9 cellular contexts compared by ENCODE assay signal in genomic region chr4:54099959-54100606, GRCh38. TPM values are rescaled to one million over a fixed set of nuclear protein-coding genes. Genes with fewer than 3 reads are reported as not detected.
DNase-seq lines count a peak whose midpoint lies in the region; ATAC-seq and TF ChIP-seq lines count a peak whose summit lies in the region.
"Had no signal": no experiment of that assay in that cellular context is flagged by ENCODE, and none has a peak within 500 bp of the region (broad histone marks: within the 10 kb centered on the region; RNA-seq: fewer than 3 reads in every experiment).

Gene GSX2 (plus strand): TSS chr4:54100163. CDS start chr4:54100345, 182 bp downstream.

- H3K36me3 ChIP-seq in NT2/D1 (ENCODE audit: insufficient read depth, insufficient read length, low read length) (no peaks in the 10 kb centered on the region), osteoblast (ENCODE audit: insufficient read depth, low read length) (no peaks in the 10 kb centered on the region), mucosa of descending colon (ENCODE audit: low read depth) (no peaks in the 10 kb centered on the region)

- TF ChIP-seq CTCF in osteoblast (IDR thresholded peaks at IDR 0.05; ENCODE audit: extremely low read depth, low read depth, low read length) = no peak
- no peak for TF ChIP-seq CTCF in mucosa of descending colon (IDR thresholded peaks at IDR 0.05)

- peak within 1 kb of the TSS; percentile 74 for H2AFZ ChIP-seq in osteoblast (ENCODE audit: low read length)

- peak; percentile 29 for DNase-seq in COLO668 (lab: John Stamatoyannopoulos, UW; ENCODE audit: unreplicated experiment)
- DNase-seq in NT2/D1 (ENCODE audit: low read depth, low spot score) = no peak
- DNase-seq in osteoblast (ENCODE audit: insufficient read length, low spot score, missing footprints) = peak; percentile 91
- no peak for DNase-seq in mucosa of descending colon
- DNase-seq in NCI-H226 = no peak
- no peak for DNase-seq in HT-29 (ENCODE audit: low spot score)

- peaks cover 1% of the 10 kb centered on the region for H3K4me1 ChIP-seq in NT2/D1 (ENCODE audit: insufficient read depth, insufficient read length)
- H3K4me1 ChIP-seq in osteoblast (ENCODE audit: insufficient read depth, low read length) = peaks cover 17% of the 10 kb centered on the region
- peaks cover 17% of the 10 kb centered on the region for H3K4me1 ChIP-seq in mucosa of descending colon (ENCODE audit: low read depth)

- H4K20me1 ChIP-seq in osteoblast (ENCODE audit: insufficient read depth, low read length) = no peaks in the 10 kb centered on the region

- no peaks in the 10 kb centered on the region for H3K79me2 ChIP-seq in osteoblast (ENCODE audit: insufficient read depth, low read length)

- peak within 1 kb of the TSS; percentile 87 for H3K4me2 ChIP-seq in osteoblast (ENCODE audit: insufficient read depth, low read length)

- H3K9ac ChIP-seq in NT2/D1 (ENCODE audit: insufficient read length, low read depth) = peak within 1 kb of the TSS; percentile 50

- H3K9me3 ChIP-seq in NT2/D1 (ENCODE audit: insufficient read depth, low read length) = no peaks in the 10 kb centered on the region
- no peaks in the 10 kb centered on the region for H3K9me3 ChIP-seq in osteoblast (ENCODE audit: low read depth, low read length)
- no peaks in the 10 kb centered on the region for H3K9me3 ChIP-seq in mucosa of descending colon

- intact Hi-C loops in mucosa of descending colon (cut with DNase I, micrococcal nuclease) = no loop called here

- ATAC-seq in esophagus mucosa = peak; percentile 13
- ATAC-seq in mucosa of descending colon = no peak
- ATAC-seq in GM19455 (IDR thresholded peaks at IDR 0.05; ENCODE audit: unreplicated experiment) = no peak
- ATAC-seq: HCT116 had no signal

- H3K4me3 ChIP-seq in NT2/D1 (ENCODE audit: insufficient read length, low read depth) (peak within 1 kb of the TSS; percentile 37), osteoblast (ENCODE audit: insufficient read depth, low read length) (peak within 1 kb of the TSS; percentile 64), mucosa of descending colon (no peak within 1 kb of the TSS)

- H3K27ac ChIP-seq in osteoblast (ENCODE audit: low read depth, low read length) = no peak within 1 kb of the TSS

- H3K27me3 ChIP-seq in NT2/D1 (ENCODE audit: insufficient read depth, insufficient read length) (peaks cover 100% of the 10 kb centered on the region), osteoblast (ENCODE audit: insufficient read depth, low read length) (peaks cover 85% of the 10 kb centered on the region)

RNA-seq across cellular contexts. Expression of gene GSX2, which starts in this region (rescaled TPM):
- total RNA-seq in esophagus mucosa = not detected
- total RNA-seq in osteoblast = not detected in 2 replicates
- total RNA-seq in mucosa of descending colon = not detected
- total RNA-seq in HT-29 (2014; rRNA removed; shearing (Covaris generic)) = not detected in 2 replicates

Comparison
In these comparisons a context has a peak if more than half of its experiments do, and no peak if none do; other contexts are left out.
1. Peak in ATAC-seq in esophagus mucosa; RNA of the gene not detected or under 1 TPM.
2. Peak in DNase-seq, H3K4me3 ChIP-seq and H3K4me2 ChIP-seq in osteoblast; RNA of the gene not detected or under 1 TPM.